In the genomic region with DNA sequence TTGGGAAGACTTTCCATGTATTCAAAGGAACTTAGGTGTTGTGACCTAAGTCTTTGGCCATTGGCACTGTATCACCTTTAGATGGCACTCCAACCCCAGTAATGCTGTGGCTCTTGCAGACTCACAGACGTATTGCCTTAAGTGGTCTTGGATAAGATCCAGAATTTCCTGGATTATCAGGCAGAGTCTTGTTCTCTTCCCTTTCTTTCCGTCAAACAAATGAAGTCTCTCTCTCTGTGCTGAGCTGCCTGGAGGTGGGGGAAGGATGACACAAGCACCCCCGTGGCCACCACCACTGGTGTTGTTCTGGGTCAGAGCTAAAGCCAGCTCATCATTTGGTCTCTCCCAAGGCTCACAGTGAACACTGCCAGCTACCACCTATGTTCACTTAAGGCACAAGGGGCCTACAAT, we compare ENCODE assay signal across 8 cellular contexts.
DNase-seq lines count a peak whose midpoint lies in the region; ATAC-seq, FAIRE-seq and TF ChIP-seq lines count a peak whose summit lies in the region.

No MANE protein-coding gene starts in this region.

- H3K36me3 ChIP-seq in MM.1S (replicated peaks; ENCODE audit: insufficient read depth, low read length), result no peaks in the 10 kb centered on the region
- H3K36me3 ChIP-seq in SU-DHL-6 (ENCODE audit: low read length), result no peaks in the 10 kb centered on the region

- H3K79me2 ChIP-seq in MM.1S (ENCODE audit: low read length) (no peaks in the 10 kb centered on the region), SU-DHL-6 (ENCODE audit: insufficient read depth, low read length) (no peaks in the 10 kb centered on the region)

- no peak for FAIRE-seq in HTR-8/SVneo (lab: Jason Lieb, UNC)

- H3F3A ChIP-seq in MM.1S (ENCODE audit: insufficient read depth, low read length), result no peaks in the 10 kb centered on the region
- no peaks in the 10 kb centered on the region for H3F3A ChIP-seq in SU-DHL-6 (ENCODE audit: insufficient read depth)

- H3K27me3 ChIP-seq in MM.1S (replicated peaks; ENCODE audit: insufficient read depth, low read length), result no peaks in the 10 kb centered on the region
- no peaks in the 10 kb centered on the region for H3K27me3 ChIP-seq in SU-DHL-6 (ENCODE audit: low read length)

- H4K20me1 ChIP-seq in MM.1S (ENCODE audit: insufficient read depth, low read length), result no peaks in the 10 kb centered on the region
- H4K20me1 ChIP-seq in SU-DHL-6 (ENCODE audit: low read depth, low read length), result no peaks in the 10 kb centered on the region

- no peak overlapping the region for H3K4me2 ChIP-seq in MM.1S (ENCODE audit: low read depth, low read length)
- no peak overlapping the region for H3K4me2 ChIP-seq in SU-DHL-6 (ENCODE audit: low read depth, low read length, poor library complexity, severe bottlenecking)

- intact Hi-C loops in left colon (cut with DNase I, micrococcal nuclease), result no loop called here

- TF ChIP-seq CTCF in MM.1S (IDR thresholded peaks at IDR 0.05; ENCODE audit: low read length) (peak; percentile 93), SU-DHL-6 (IDR thresholded peaks at IDR 0.05; ENCODE audit: insufficient read depth, low read length, poor library complexity, severe bottlenecking) (peak; percentile 30)

- H3K27ac ChIP-seq in MM.1S (ENCODE audit: low read length) (no peak overlapping the region), SU-DHL-6 (ENCODE audit: low read depth, low read length) (no peak overlapping the region)

- H2AFZ ChIP-seq in MM.1S (ENCODE audit: low read length) (peak overlapping the region; percentile 50), SU-DHL-6 (ENCODE audit: low read depth, low read length, severe bottlenecking) (no peak overlapping the region)

- H3K4me1 ChIP-seq in MM.1S (ENCODE audit: low read length), result peaks cover 7% of the 10 kb centered on the region

- no peaks in the 10 kb centered on the region for H3K9me3 ChIP-seq in MM.1S (replicated peaks; ENCODE audit: insufficient read depth, low read length)
- no peaks in the 10 kb centered on the region for H3K9me3 ChIP-seq in SU-DHL-6 (ENCODE audit: insufficient read depth, low read length)

- no peaks in the 10 kb centered on the region for H3K9me2 ChIP-seq in MM.1S (replicated peaks; ENCODE audit: insufficient read depth, low read length)
- no peaks in the 10 kb centered on the region for H3K9me2 ChIP-seq in SU-DHL-6 (replicated peaks; ENCODE audit: insufficient read depth, low read length)

- H3K4me3 ChIP-seq in MM.1S (ENCODE audit: low read length) (no peak overlapping the region), SU-DHL-6 (ENCODE audit: insufficient read depth, low read length, poor library complexity, severe bottlenecking) (no peak overlapping the region)

- DNase-seq in D341Med (ENCODE audit: low spot score) (peak; percentile 64), MM.1S (peak; percentile 79), left colon (peak in 1 of 2 donors; percentile 7), DMS79 (lab: John Stamatoyannopoulos, UW) (no peak), HTR-8/SVneo (ENCODE audit: insufficient read length, low spot score) (no peak)
- DNase-seq in activated effector memory CD4-positive, alpha-beta T cell treated with anti-CD3 and anti-CD28 coated beads, Interleukin-2, amount 50 U/mL, for 16 hours, result no peak

- ATAC-seq in left colon, result peak; percentile 81
- no peak for ATAC-seq in HG03442 (IDR thresholded peaks at IDR 0.05; ENCODE audit: unreplicated experiment)

- H3K9ac ChIP-seq in MM.1S (ENCODE audit: low read length) (no peak overlapping the region), SU-DHL-6 (ENCODE audit: low read length) (no peak overlapping the region)

Comparison
In these comparisons a context has a peak if more than half of its experiments do, and no peak if none do; other contexts are left out.
1. DNase-seq: peak in D341Med (single experiment) and MM.1S (single experiment); none in DMS79 (single experiment), HTR-8/SVneo (single experiment) and activated effector memory CD4-positive, alpha-beta T cell treated with anti-CD3 and anti-CD28 coated beads, Interleukin-2, amount 50 U/mL, for 16 hours (single experiment).